Comparison of ENCODE assay signal across 7 cellular contexts in genomic region chr14:55333785-55334485, GRCh38.
A peak's percentile ranks its signal among the peaks of the same experiment; 100 is the strongest.
DNase-seq lines count a peak whose midpoint lies in the region; ATAC-seq and TF ChIP-seq lines count a peak whose summit lies in the region.

No MANE protein-coding gene starts in this region.

- no peak for DNase-seq in central memory CD8-positive, alpha-beta T cell (ENCODE audit: low spot score in 2 of 2)
- DNase-seq in smooth muscle cell (lab: John Stamatoyannopoulos, UW; ENCODE audit: unreplicated experiment) (no peak), NCI-H1694 treated with DMSO at 0.1 percent for 48 hours (lab: John Stamatoyannopoulos, UW) (no peak), glutamatergic neuron (no peak), GM19238 (ENCODE audit: insufficient read length, low spot score) (no peak)

- H3K27me3 Mint-ChIP-seq in central memory CD8-positive, alpha-beta T cell: no peaks in the 10 kb centered on the region
- no peaks in the 10 kb centered on the region for H3K27me3 Mint-ChIP-seq in glutamatergic neuron (ENCODE audit: unreplicated experiment)

- H3K27ac Mint-ChIP-seq in central memory CD8-positive, alpha-beta T cell (ENCODE audit: low read depth): peak overlapping the region; percentile 94
- H3K27ac Mint-ChIP-seq in glutamatergic neuron (ENCODE audit: unreplicated experiment): no peak overlapping the region

- no peak overlapping the region for H2AFZ ChIP-seq in smooth muscle cell (ENCODE audit: low read depth)

- H3K9ac ChIP-seq in smooth muscle cell (ENCODE audit: low read depth): peak overlapping the region; percentile 9

- H3K36me3 Mint-ChIP-seq in central memory CD8-positive, alpha-beta T cell (ENCODE audit: insufficient read depth): peaks cover 7% of the 10 kb centered on the region
- no peaks in the 10 kb centered on the region for H3K36me3 Mint-ChIP-seq in glutamatergic neuron (ENCODE audit: unreplicated experiment)

- WGBS in smooth muscle cell (ENCODE audit: low lambda C conversion rate): 11% methylated on average over 4 of the region's 4 CpGs

- peak; percentile 43 for ATAC-seq in GM21367 (IDR thresholded peaks at IDR 0.05; ENCODE audit: unreplicated experiment)
- ATAC-seq in HG03521 (IDR thresholded peaks at IDR 0.05; ENCODE audit: unreplicated experiment): peak; percentile 56
- ATAC-seq in central memory CD8-positive, alpha-beta T cell (replicated peaks; ENCODE audit: extremely low read depth, poor library complexity, severe bottlenecking): peak; percentile 38

- H3K4me3 ChIP-seq in smooth muscle cell: peak overlapping the region; percentile 15

- H3K4me1 Mint-ChIP-seq in central memory CD8-positive, alpha-beta T cell: peaks cover 72% of the 10 kb centered on the region
- peaks cover 6% of the 10 kb centered on the region for H3K4me1 Mint-ChIP-seq in glutamatergic neuron (ENCODE audit: low read depth, unreplicated experiment)

- H3K9me3 ChIP-seq in smooth muscle cell (replicated peaks; ENCODE audit: low read depth): no peaks in the 10 kb centered on the region

- TF ChIP-seq CTCF in smooth muscle cell (IDR thresholded peaks at IDR 0.05; ENCODE audit: borderline replicate concordance, insufficient read depth, poor library complexity, severe bottlenecking): no peak
- TF ChIP-seq CTCF in glutamatergic neuron (IDR thresholded peaks at IDR 0.05; ENCODE audit: partially characterized antibody, unreplicated experiment): no peak

- H3K27ac ChIP-seq in smooth muscle cell (ENCODE audit: low read depth): peak overlapping the region; percentile 70

- H3K4me2 ChIP-seq in smooth muscle cell: peak overlapping the region; percentile 73

- peak overlapping the region; percentile 83 for H3K4me3 Mint-ChIP-seq in central memory CD8-positive, alpha-beta T cell
- H3K4me3 Mint-ChIP-seq in glutamatergic neuron (ENCODE audit: unreplicated experiment): no peak overlapping the region

- H3K4me1 ChIP-seq in smooth muscle cell (ENCODE audit: low read depth): peaks cover 18% of the 10 kb centered on the region

- no peaks in the 10 kb centered on the region for H3K9me3 Mint-ChIP-seq in central memory CD8-positive, alpha-beta T cell
- no peaks in the 10 kb centered on the region for H3K9me3 Mint-ChIP-seq in glutamatergic neuron (ENCODE audit: unreplicated experiment)

- no peaks in the 10 kb centered on the region for H3K36me3 ChIP-seq in smooth muscle cell (ENCODE audit: low read depth)

- peaks cover 87% of the 10 kb centered on the region for H4K20me1 ChIP-seq in smooth muscle cell (ENCODE audit: low read depth)

- no peaks in the 10 kb centered on the region for H3K27me3 ChIP-seq in smooth muscle cell (ENCODE audit: low read depth)

- H3K79me2 ChIP-seq in smooth muscle cell (ENCODE audit: low read depth): peaks cover 66% of the 10 kb centered on the region

- peaks cover 24% of the 10 kb centered on the region for H3F3A ChIP-seq in smooth muscle cell (ENCODE audit: low read depth)
